22 cellular contexts compared by ENCODE assay signal in the genomic region with DNA sequence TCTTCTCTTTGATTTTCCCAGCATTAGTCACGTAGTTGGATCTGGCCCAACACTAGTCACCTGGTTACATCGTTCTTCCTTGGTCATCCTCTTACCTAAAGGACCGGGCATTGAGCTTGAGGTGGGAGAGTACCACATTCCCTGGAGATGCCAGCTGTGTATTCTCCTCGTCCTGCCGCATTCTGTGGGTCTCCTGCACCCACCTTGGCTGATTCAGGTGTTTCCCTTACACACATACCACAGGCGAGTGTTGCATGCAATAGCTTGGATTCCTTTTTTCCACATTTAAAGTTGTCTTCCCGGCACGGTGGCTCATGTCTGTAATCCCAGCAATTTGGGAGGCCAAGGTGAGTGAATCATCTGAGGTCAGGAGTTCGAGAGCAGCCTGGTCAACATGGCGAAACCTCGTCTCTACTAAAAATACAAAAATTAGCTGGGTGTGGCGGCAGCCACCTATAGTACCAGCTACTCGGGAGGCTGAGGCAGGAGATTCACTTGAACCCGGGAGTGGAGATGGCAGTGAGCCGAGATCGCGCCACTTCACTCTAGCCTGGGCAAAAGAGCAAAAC. TPM values are rescaled to one million over a fixed set of nuclear protein-coding genes. Genes with fewer than 3 reads are reported as not detected.
DNase-seq lines count a peak whose midpoint lies in the region; ATAC-seq, FAIRE-seq and TF ChIP-seq lines count a peak whose summit lies in the region.
"Had no signal": no experiment of that assay in that cellular context is flagged by ENCODE, and none has a peak within 500 bp of the region (broad histone marks: within the 10 kb centered on the region; RNA-seq: fewer than 3 reads in every experiment).

No MANE protein-coding gene starts in this region.

- peaks cover 81% of the 10 kb centered on the region for H3K36me3 Mint-ChIP-seq in MCF 10A (ENCODE audit: insufficient read depth, unreplicated experiment)
- peaks cover 41% of the 10 kb centered on the region for H3K36me3 Mint-ChIP-seq in memory B cell

- H3K36me3 ChIP-seq in breast epithelium, result peaks cover 21% of the 10 kb centered on the region
- peaks cover 84% of the 10 kb centered on the region for H3K36me3 ChIP-seq in K562 (ENCODE audit: control insufficient read depth, insufficient read depth, low read length)
- H3K36me3 ChIP-seq in A673 (ENCODE audit: insufficient read depth, low read length, poor library complexity, severe bottlenecking), result peaks cover 61% of the 10 kb centered on the region
- H3K36me3 ChIP-seq in SK-N-SH (replicated peaks in 1 of 2; ENCODE audit: control insufficient read depth in 1 of 2, insufficient read depth in 2 of 2, low read length in 1 of 2), result peaks cover 39 to 48% of the 10 kb centered on the region in 2 experiments

- no peaks in the 10 kb centered on the region for H4K20me1 ChIP-seq in K562 (replicated peaks; ENCODE audit: control insufficient read depth, insufficient read depth, low read length)
- no peaks in the 10 kb centered on the region for H4K20me1 ChIP-seq in SK-N-SH (ENCODE audit: insufficient read depth)

- no peak for TF ChIP-seq EP300 in K562 (IDR thresholded peaks at IDR 0.05; ENCODE audit: low read length)
- TF ChIP-seq EP300 in SK-N-SH (IDR thresholded peaks at IDR 0.05; ENCODE audit: borderline replicate concordance in 1 of 2, low read depth in 1 of 2, low read length in 1 of 2), result no peak

- no peaks in the 10 kb centered on the region for H3K9me3 Mint-ChIP-seq in MCF 10A (ENCODE audit: unreplicated experiment)
- H3K9me3 Mint-ChIP-seq in memory B cell, result no peaks in the 10 kb centered on the region
- H3K9me3 Mint-ChIP-seq: activated naive CD4-positive, alpha-beta T cell treated with anti-CD3 and anti-CD28 coated beads, Interleukin-2, amount 10 ng/mL, durations not matched to agents 7 days and 5 days; CD8-positive, alpha-beta T cell; type B pancreatic cell had no signal

- BruUV-seq in MCF 10A (replicated peaks; lab: Mats Ljungman, UMichigan), result no TSS peak
- no TSS peak for BruUV-seq in K562 (replicated peaks; lab: Mats Ljungman, UMichigan)
- no TSS peak for BruUV-seq in A673 (replicated peaks; lab: Mats Ljungman, UMichigan)

- POLR2A ChIA-PET in MCF 10A (lab: Yijun Ruan, JAX), result interaction anchor here (1.0 kb wide), 1 partner anchor 10 kb away, joined by 3 read pairs; no protein-coding TSS in a partner anchor
- POLR2A ChIA-PET in K562 (lab: Yijun Ruan, JAX), result no interaction called here
- POLR2A ChIA-PET in A673 (lab: Charles Lee; ENCODE audit: low non-redundant PET), result no interaction called here
- POLR2A ChIA-PET in SK-N-SH (lab: Yijun Ruan, JAX), result no interaction called here

- H3K27me3 Mint-ChIP-seq in MCF 10A (ENCODE audit: insufficient read depth, unreplicated experiment) (no peaks in the 10 kb centered on the region), memory B cell (no peaks in the 10 kb centered on the region)
- H3K27me3 Mint-ChIP-seq: activated naive CD4-positive, alpha-beta T cell treated with anti-CD3 and anti-CD28 coated beads, Interleukin-2, amount 10 ng/mL, durations not matched to agents 7 days and 5 days; type B pancreatic cell had no signal

- ATAC-seq in K562 (no peak), memory B cell (ENCODE audit: low read depth) (no peak), GM19324 (IDR thresholded peaks at IDR 0.05; ENCODE audit: low FRiP score, unreplicated experiment) (no peak)
- ATAC-seq: CD8-positive, alpha-beta T cell; gastroesophageal sphincter had no signal

- H3K27ac Mint-ChIP-seq in MCF 10A (ENCODE audit: low read depth, unreplicated experiment) (no peak overlapping the region), memory B cell (peak overlapping the region; percentile 55)
- H3K27ac Mint-ChIP-seq: activated naive CD4-positive, alpha-beta T cell treated with anti-CD3 and anti-CD28 coated beads, Interleukin-2, amount 10 ng/mL, durations not matched to agents 7 days and 5 days had no signal

- FAIRE-seq in K562 (lab: Jason Lieb, UNC) (no peak), urothelium cell line (lab: Jason Lieb, UNC) (no peak)

- no peak overlapping the region for H3K9ac ChIP-seq in K562 (ENCODE audit: insufficient read depth in 1 of 2, low read depth in 2 of 2, low read length in 2 of 2)
- no peak overlapping the region for H3K9ac ChIP-seq in SK-N-SH

- H3K9me2 ChIP-seq in SK-N-SH, result no peaks in the 10 kb centered on the region

- H3F3A ChIP-seq in SK-N-SH (replicated peaks; ENCODE audit: insufficient read depth), result no peaks in the 10 kb centered on the region

- intact Hi-C loops in MCF 10A (cut with micrococcal nuclease) (no loop called here), breast epithelium (cut with DNase I; ENCODE audit: low total_unique reads) (no loop called here), K562 (cut with micrococcal nuclease) (no loop called here), A673 (cut with micrococcal nuclease; ENCODE audit: unreplicated experiment) (no loop called here)

- no peaks in the 10 kb centered on the region for H3K79me2 ChIP-seq in K562 (ENCODE audit: control insufficient read depth, insufficient read depth, low read length)
- H3K79me2 ChIP-seq in SK-N-SH (ENCODE audit: insufficient read depth), result no peaks in the 10 kb centered on the region

- 93% methylated on average over 17 of the region's 17 CpGs for WGBS in K562 (ENCODE audit: insufficient coverage, low coverage, missing lambda C conversion rate)
- WGBS in SK-N-SH (ENCODE audit: low lambda C conversion rate), result 86% methylated on average over 17 of the region's 17 CpGs

- no peak overlapping the region for H3K4me3 Mint-ChIP-seq in MCF 10A (ENCODE audit: unreplicated experiment)
- no peak overlapping the region for H3K4me3 Mint-ChIP-seq in memory B cell
- H3K4me3 Mint-ChIP-seq: activated naive CD4-positive, alpha-beta T cell treated with anti-CD3 and anti-CD28 coated beads, Interleukin-2, amount 10 ng/mL, durations not matched to agents 7 days and 5 days; CD8-positive, alpha-beta T cell; type B pancreatic cell had no signal

- H3K4me2 ChIP-seq in K562 (ENCODE audit: insufficient read depth, low read length), result no peak overlapping the region
- H3K4me2 ChIP-seq in SK-N-SH, result no peak overlapping the region

- no peak overlapping the region for H2AFZ ChIP-seq in K562 (ENCODE audit: low read depth, low read length)
- H2AFZ ChIP-seq in SK-N-SH (ENCODE audit: low read depth), result no peak overlapping the region

- CTCF ChIA-PET in MCF 10A (lab: Yijun Ruan, JAX), result interaction anchor here (0.6 to 1.8 kb wide), 4 partner anchors 8 to 1881 kb away, joined by 3 to 5 read pairs (median 4); no protein-coding TSS in a partner anchor
- CTCF ChIA-PET in K562 (lab: Yijun Ruan, JAX; ENCODE audit: low intra/inter-chr PET ratio), result no interaction called here
- CTCF ChIA-PET in A673 (lab: Charles Lee), result no interaction called here
- CTCF ChIA-PET in SK-N-SH (lab: Yijun Ruan, JAX), result interaction anchor here (0.8 to 1.3 kb wide), 2 partner anchors 13 to 100 kb away, joined by 3 to 9 read pairs; no protein-coding TSS in a partner anchor

- H3K4me1 ChIP-seq in breast epithelium (no peaks in the 10 kb centered on the region), K562 (replicated peaks in 1 of 2; ENCODE audit: control insufficient read depth in 2 of 2, insufficient read depth in 2 of 2, low read length in 2 of 2) (peaks cover 0 to under 1% of the 10 kb centered on the region in 2 experiments; a peak in 1 of 5 replicates), A673 (ENCODE audit: insufficient read depth, low read length, poor library complexity, severe bottlenecking) (no peaks in the 10 kb centered on the region), SK-N-SH (ENCODE audit: control insufficient read depth in 1 of 2, insufficient read depth in 2 of 2, low read depth in 1 of 2, low read length in 1 of 2) (no peaks in the 10 kb centered on the region)
- H3K4me1 ChIP-seq: gastroesophageal sphincter had no signal

- TF ChIP-seq RAD21 in K562 (CRISPR knock-in tag; conservative IDR thresholded peaks at IDR 0.05 in 1 of 2, IDR thresholded peaks at IDR 0.05 in 1 of 2) (no peak), SK-N-SH (IDR thresholded peaks at IDR 0.05; ENCODE audit: low read length) (no peak)

- peak; percentile 53 for DNase-seq in MCF 10A (ENCODE audit: unreplicated experiment)
- no peak for DNase-seq in breast epithelium (ENCODE audit: low spot score in 2 of 2)
- DNase-seq in K562 (ENCODE audit: extremely low read depth in 1 of 4, low spot score in 3 of 4), result peak in 3 of 4 experiments; percentile 4 to 12 (median 8)
- no peak for DNase-seq in memory B cell (ENCODE audit: low spot score in 2 of 2)
- peak; percentile 28 for DNase-seq in urothelium cell line (ENCODE audit: low spot score)
- DNase-seq in A673 (ENCODE audit: low spot score), result no peak
- no peak for DNase-seq in SK-N-SH
- DNase-seq: activated CD4-positive, alpha-beta T cell treated with anti-CD3 and anti-CD28 coated beads, Interleukin-2, amount 50 U/mL, for 1 hour; activated naive CD4-positive, alpha-beta T cell treated with anti-CD3 and anti-CD28 coated beads, Interleukin-2, amount 10 ng/mL, durations not matched to agents 7 days and 5 days; activated T-cell treated with anti-CD3 and anti-CD28 coated beads for 4 hours; MG63; NCI-H1694 treated with DMSO at 0.1 percent for 48 hours; stimulated activated naive CD4-positive, alpha-beta T cell treated with Interleukin-2 at 50 U/mL for 16 hours had no signal

- H3K4me1 Mint-ChIP-seq in MCF 10A (ENCODE audit: insufficient read depth, unreplicated experiment) (peaks cover 5% of the 10 kb centered on the region), memory B cell (no peaks in the 10 kb centered on the region)

- TF ChIP-seq CTCF in MCF 10A (IDR thresholded peaks at IDR 0.05; ENCODE audit: unreplicated experiment), result no peak
- TF ChIP-seq CTCF in breast epithelium (IDR thresholded peaks at IDR 0.05), result no peak
- no peak for TF ChIP-seq CTCF in K562 (IDR thresholded peaks at IDR 0.05 in 2 of 3, conservative IDR thresholded peaks at IDR 0.05 in 1 of 3; ENCODE audit: insufficient read depth in 2 of 3, low read depth in 1 of 3, low read length in 3 of 3)
- TF ChIP-seq CTCF in A673 (conservative IDR thresholded peaks at IDR 0.05; ENCODE audit: low read depth, low read length), result no peak
- TF ChIP-seq CTCF in SK-N-SH (IDR thresholded peaks at IDR 0.05), result no peak

- H3K27ac ChIP-seq in breast epithelium (no peak overlapping the region), K562 (ENCODE audit: extremely low read depth, low read depth, low read length) (no peak overlapping the region), A673 (ENCODE audit: low read depth, low read length, poor library complexity, severe bottlenecking) (no peak overlapping the region), SK-N-SH (ENCODE audit: low read depth in 2 of 2, low read length in 1 of 2) (no peak overlapping the region)
- H3K27ac ChIP-seq: coronary artery, gastroesophageal sphincter, SK-N-MC had no signal

- H3K4me3 ChIP-seq in breast epithelium, result no peak overlapping the region
- no peak overlapping the region for H3K4me3 ChIP-seq in K562
- H3K4me3 ChIP-seq in A673 (ENCODE audit: low read depth, low read length, poor library complexity, severe bottlenecking), result no peak overlapping the region
- no peak overlapping the region for H3K4me3 ChIP-seq in SK-N-SH (ENCODE audit: low read depth in 2 of 2, low read length in 1 of 2)
- H3K4me3 ChIP-seq: coronary artery, gastroesophageal sphincter, lung, MG63, SK-N-MC had no signal

- H3K27me3 ChIP-seq in breast epithelium, result no peaks in the 10 kb centered on the region
- H3K27me3 ChIP-seq in K562 (ENCODE audit: control insufficient read depth in 2 of 2, insufficient read depth in 2 of 2, low read length in 2 of 2), result no peaks in the 10 kb centered on the region
- H3K27me3 ChIP-seq in A673 (replicated peaks; ENCODE audit: insufficient read depth, low read depth, low read length, poor library complexity), result no peaks in the 10 kb centered on the region
- no peaks in the 10 kb centered on the region for H3K27me3 ChIP-seq in SK-N-SH (ENCODE audit: insufficient read depth)
- H3K27me3 ChIP-seq: gastroesophageal sphincter, MG63 had no signal

- TF ChIP-seq POLR2A in breast epithelium (IDR thresholded peaks at IDR 0.05) (no peak), K562 (conservative IDR thresholded peaks at IDR 0.05) (no peak)

- in situ Hi-C loops in K562 (cut with MboI), result no loop called here

- H3K9me3 ChIP-seq in breast epithelium, result no peaks in the 10 kb centered on the region
- H3K9me3 ChIP-seq in K562 (replicated peaks; ENCODE audit: control insufficient read depth, insufficient read depth, low read depth, low read length), result no peaks in the 10 kb centered on the region
- H3K9me3 ChIP-seq in A673 (ENCODE audit: low read depth, low read length, poor library complexity, severe bottlenecking), result no peaks in the 10 kb centered on the region
- H3K9me3 ChIP-seq in SK-N-SH, result no peaks in the 10 kb centered on the region
- H3K9me3 ChIP-seq: gastroesophageal sphincter, MG63 had no signal

- H3K9me1 ChIP-seq in K562 (ENCODE audit: control insufficient read depth, insufficient read depth, low read length), result no peaks in the 10 kb centered on the region

RNA-seq across cellular contexts. Expression of gene CLEC18C, which starts 21.6 kb away (rescaled TPM):
- total RNA-seq in MCF 10A (2022) (0.21 and 0.32 TPM in 2 replicates), breast epithelium (under 1 TPM in 2 of 3 donors, not detected in 1; 0.15 to 0.66 TPM), K562 (2014; rRNA removed) (1.0 and 1.3 TPM in 2 replicates), K562 (2014; rRNA removed; fragmentation: Illumina TruSeq; extraction: Trizol) (0.15 TPM in 1 of 2 replicates, not detected in the other), K562 (2015; rRNA removed; fragmentation: Illumina TruSeq; extraction: Trizol) (0.54 and 0.90 TPM in 2 replicates), K562 (2021) (0.62 and 0.89 TPM in 2 replicates), A673 (2021) (8.9 and 11.6 TPM in 2 replicates)
- 6.2 and 13.1 TPM in 2 replicates for total RNA-seq in K562 (2011; cell fraction: chromatin; rRNA removed; ENCODE audit: low replicate concordance)
- total RNA-seq in K562 (2011; cell fraction: nucleolus; rRNA removed), result 11.7 TPM in 2 replicates
- total RNA-seq in K562 (2011; cell fraction: nucleoplasm; rRNA removed), result 5.7 and 6.2 TPM in 2 replicates
- polyA plus RNA-seq in K562 (2011; rRNA removed) (0.35 and 1.1 TPM in 2 replicates), K562 (2014; fragmentation: Illumina TruSeq; extraction: Trizol) (0.06 and 0.11 TPM in 2 replicates), K562 (2014; fragmentation: Nextera tagmentation; extraction: Ambion mirVana) (not detected), K562 (2014; rRNA removed) (0.38 and 0.60 TPM in 2 replicates), SK-N-SH (2012; rRNA removed) (0.08 and 0.23 TPM in 2 replicates)
- 0.24 TPM in 2 replicates for polyA plus RNA-seq in K562 (2011; cell fraction: cytosol; rRNA removed)
- 10.8 and 12.1 TPM in 2 replicates for polyA plus RNA-seq in K562 (2011; cell fraction: nucleus; rRNA removed)
- 0.39 and 0.89 TPM in 2 replicates for polyA plus RNA-seq in K562 (2012)
- polyA minus RNA-seq in K562 (2011; rRNA and poly(A)+ RNA removed), result 0.99 and 1.0 TPM in 2 replicates
- 0.95 and 2.3 TPM in 2 replicates for polyA minus RNA-seq in K562 (2011; cell fraction: cytosol; rRNA and poly(A)+ RNA removed)
- 6.7 and 8.3 TPM in 2 replicates for polyA minus RNA-seq in K562 (2011; cell fraction: nucleus; rRNA and poly(A)+ RNA removed)
- polyA plus RNA-seq in SK-N-SH (2012; cell fraction: cytosol; rRNA removed), result not detected in 2 replicates
- 0.41 and 1.3 TPM in 2 replicates for polyA plus RNA-seq in SK-N-SH (2012; cell fraction: nucleus; rRNA removed)
- total RNA-seq: gastroesophageal sphincter, OCI-LY7 had no signal
- polyA plus RNA-seq: AG04450 had no signal

RNA-seq across cellular contexts. Expression of gene PDPR, which starts 37.9 kb away (rescaled TPM):
- total RNA-seq in MCF 10A (2022) (18.8 and 25.6 TPM in 2 replicates), breast epithelium (10 to 100 TPM; 18.7 to 25.0 (median 24.1) TPM), K562 (2014; rRNA removed) (10.9 and 15.4 TPM in 2 replicates), K562 (2014; rRNA removed; fragmentation: Illumina TruSeq; extraction: Trizol) (15.9 and 16.8 TPM in 2 replicates), K562 (2015; rRNA removed; fragmentation: Illumina TruSeq; extraction: Trizol) (19.2 and 19.5 TPM in 2 replicates), K562 (2021) (26.0 and 26.9 TPM in 2 replicates), A673 (2021) (35.2 and 39.8 TPM in 2 replicates)
- total RNA-seq in K562 (2011; cell fraction: chromatin; rRNA removed; ENCODE audit: low replicate concordance), result 91.0 and 117 TPM in 2 replicates
- total RNA-seq in K562 (2011; cell fraction: nucleolus; rRNA removed), result 62.0 and 64.2 TPM in 2 replicates
- 66.8 and 71.5 TPM in 2 replicates for total RNA-seq in K562 (2011; cell fraction: nucleoplasm; rRNA removed)
- polyA plus RNA-seq in K562 (2011; rRNA removed) (33.6 and 35.7 TPM in 2 replicates), K562 (2014; fragmentation: Illumina TruSeq; extraction: Trizol) (26.1 and 28.0 TPM in 2 replicates), K562 (2014; fragmentation: Nextera tagmentation; extraction: Ambion mirVana) (1 to 10 TPM; 4.9 to 7.8 TPM), K562 (2014; rRNA removed) (19.1 and 21.0 TPM in 2 replicates), SK-N-SH (2012; rRNA removed) (17.1 and 24.2 TPM in 2 replicates)
- polyA plus RNA-seq in K562 (2011; cell fraction: cytosol; rRNA removed), result 24.5 and 29.6 TPM in 2 replicates
- polyA plus RNA-seq in K562 (2011; cell fraction: nucleus; rRNA removed), result 63.0 and 86.6 TPM in 2 replicates
- polyA plus RNA-seq in K562 (2012), result 17.4 and 19.5 TPM in 2 replicates
- 47.9 and 56.3 TPM in 2 replicates for polyA minus RNA-seq in K562 (2011; rRNA and poly(A)+ RNA removed)
- 24.7 and 27.3 TPM in 2 replicates for polyA minus RNA-seq in K562 (2011; cell fraction: cytosol; rRNA and poly(A)+ RNA removed)
- 30.4 and 39.0 TPM in 2 replicates for polyA minus RNA-seq in K562 (2011; cell fraction: nucleus; rRNA and poly(A)+ RNA removed)
- 9.5 and 11.6 TPM in 2 replicates for polyA plus RNA-seq in SK-N-SH (2012; cell fraction: cytosol; rRNA removed)
- 55.0 and 66.2 TPM in 2 replicates for polyA plus RNA-seq in SK-N-SH (2012; cell fraction: nucleus; rRNA removed)

Comparison
In these comparisons a context has a peak if more than half of its experiments do, and no peak if none do; other contexts are left out.
1. DNase-seq: peak in MCF 10A (single experiment), K562 (3 of 4) and urothelium cell line (single experiment); none in breast epithelium (0 of 2), memory B cell (0 of 2), A673 (single experiment) and SK-N-SH (single experiment).
2. CTCF ChIA-PET loops: an anchor here in MCF 10A (0.6 to 1.8 kb wide) and SK-N-SH (0.8 to 1.3 kb wide); none called in K562 and A673.